8 cellular contexts compared by ENCODE assay signal in the genomic region with DNA sequence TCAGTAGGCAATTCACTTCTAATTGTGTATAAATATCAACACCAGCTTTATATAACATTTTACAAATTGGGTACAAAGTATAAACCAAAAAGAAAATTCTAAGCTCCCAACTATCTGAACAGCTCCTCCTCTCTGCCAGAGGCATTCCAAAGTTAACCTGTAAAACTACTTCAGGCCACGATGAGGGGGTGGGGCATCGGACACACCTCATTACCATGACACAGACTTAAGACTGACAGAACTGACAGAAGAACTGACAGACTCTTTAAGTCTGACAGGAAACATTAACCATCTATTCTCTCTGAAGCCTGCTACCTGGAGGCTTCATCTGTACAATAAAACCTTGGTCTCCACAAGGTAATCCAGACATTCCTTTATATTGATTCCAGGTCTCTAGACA. TPM values are rescaled to one million over a fixed set of nuclear protein-coding genes. Genes with fewer than 3 reads are reported as not detected.
DNase-seq lines count a peak whose midpoint lies in the region; ATAC-seq and TF ChIP-seq lines count a peak whose summit lies in the region.

No MANE protein-coding gene starts in this region.

- TF ChIP-seq CTCF in adrenal gland (IDR thresholded peaks at IDR 0.05) (no peak), lung (IDR thresholded peaks at IDR 0.05; ENCODE audit: control extremely low read depth, extremely low read depth) (no peak), type B pancreatic cell (conservative IDR thresholded peaks at IDR 0.05) (no peak)

- H3K36me3 Mint-ChIP-seq in activated naive CD4-positive, alpha-beta T cell treated with anti-CD3 and anti-CD28 coated beads, Interleukin-2, amount 50 U/mL, for 24 hours = peaks cover 6% of the 10 kb centered on the region
- H3K36me3 Mint-ChIP-seq in type B pancreatic cell = peaks cover 3% of the 10 kb centered on the region

- H3K4me3 ChIP-seq in adrenal gland (no peak overlapping the region), lung (no peak overlapping the region)

- no peak for DNase-seq in activated naive CD4-positive, alpha-beta T cell treated with anti-CD3 and anti-CD28 coated beads, Interleukin-2, amount 50 U/mL, for 16 hours
- DNase-seq in adrenal gland (no peak), lung (ENCODE audit: low spot score) (peak; percentile 67), type B pancreatic cell (ENCODE audit: extremely low spot score, unreplicated experiment) (no peak), NCI-H1105 treated with DMSO at 0.1 percent for 48 hours (lab: John Stamatoyannopoulos, UW) (no peak), cortex of kidney (lab: John Stamatoyannopoulos, UW) (no peak)

- H3K9me3 ChIP-seq in adrenal gland (replicated peaks in 1 of 3) = no peaks in the 10 kb centered on the region
- no peaks in the 10 kb centered on the region for H3K9me3 ChIP-seq in lung (ENCODE audit: control insufficient read depth in 2 of 2, insufficient read depth in 1 of 2, low read length in 1 of 2)

- H3K36me3 ChIP-seq in adrenal gland (replicated peaks in 1 of 2) (no peaks in the 10 kb centered on the region), lung (ENCODE audit: control insufficient read depth in 2 of 2, insufficient read depth in 2 of 2, low read length in 2 of 2) (no peaks in the 10 kb centered on the region)

- no peak for TF ChIP-seq POLR2A in adrenal gland (IDR thresholded peaks at IDR 0.05)

- no peak for ATAC-seq in lung (ENCODE audit: insufficient read depth, low FRiP score)
- ATAC-seq in HG03095 (IDR thresholded peaks at IDR 0.05; ENCODE audit: unreplicated experiment) = no peak

- H3K27me3 Mint-ChIP-seq in activated naive CD4-positive, alpha-beta T cell treated with anti-CD3 and anti-CD28 coated beads, Interleukin-2, amount 50 U/mL, for 24 hours = no peaks in the 10 kb centered on the region
- H3K27me3 Mint-ChIP-seq in type B pancreatic cell = no peaks in the 10 kb centered on the region

- H3K27me3 ChIP-seq in adrenal gland (no peaks in the 10 kb centered on the region), lung (ENCODE audit: control insufficient read depth, insufficient read depth) (no peaks in the 10 kb centered on the region)

- H3K27ac ChIP-seq in adrenal gland (peak overlapping the region in 4 of 5 donors; percentile 89 to 98 (median 97)), lung (ENCODE audit: low read depth in 1 of 2, low read length in 1 of 2) (peak overlapping the region; percentile 75 to 86)

- H3K9me3 Mint-ChIP-seq in activated naive CD4-positive, alpha-beta T cell treated with anti-CD3 and anti-CD28 coated beads, Interleukin-2, amount 50 U/mL, for 24 hours = peaks cover 4% of the 10 kb centered on the region
- H3K9me3 Mint-ChIP-seq in type B pancreatic cell = no peaks in the 10 kb centered on the region

- intact Hi-C loops in adrenal gland (cut with DNase I) = no loop called here

- H3K4me1 ChIP-seq in adrenal gland (replicated peaks in 1 of 2) = peaks cover 44 to 68% of the 10 kb centered on the region in 2 donors
- H3K4me1 ChIP-seq in lung (ENCODE audit: control insufficient read depth in 2 of 2, insufficient read depth in 2 of 2, low read length in 2 of 2) = peaks cover 23 to 50% of the 10 kb centered on the region in 2 donors

- H3K27ac Mint-ChIP-seq in activated naive CD4-positive, alpha-beta T cell treated with anti-CD3 and anti-CD28 coated beads, Interleukin-2, amount 50 U/mL, for 24 hours = peak overlapping the region; percentile 92
- H3K27ac Mint-ChIP-seq in type B pancreatic cell = peak overlapping the region; percentile 95

- 62 to 79% (median 70%) methylated on average over 2 of the region's 2 CpGs for WGBS in adrenal gland, 4 donors
- 57 to 66% methylated on average over 2 of the region's 2 CpGs for WGBS in lung, 2 donors

- peak overlapping the region; percentile 89 for H3K4me3 Mint-ChIP-seq in activated naive CD4-positive, alpha-beta T cell treated with anti-CD3 and anti-CD28 coated beads, Interleukin-2, amount 50 U/mL, for 24 hours
- peak overlapping the region; percentile 71 for H3K4me3 Mint-ChIP-seq in type B pancreatic cell

- H3K4me1 Mint-ChIP-seq in activated naive CD4-positive, alpha-beta T cell treated with anti-CD3 and anti-CD28 coated beads, Interleukin-2, amount 50 U/mL, for 24 hours = peaks cover 100% of the 10 kb centered on the region
- peaks cover 52% of the 10 kb centered on the region for H3K4me1 Mint-ChIP-seq in type B pancreatic cell (ENCODE audit: unreplicated experiment)

RNA-seq across cellular contexts. Expression of gene ESYT2, which starts 12.3 kb away (rescaled TPM):
- total RNA-seq in adrenal gland (100 to 1,000 TPM in 2 of 8 donors, 10 to 100 TPM in 6; 56.2 to 102 (median 87.6) TPM), lung (10 to 100 TPM; 79.7 to 83.0 TPM), type B pancreatic cell (ENCODE audit: low replicate concordance) (42.1 and 89.4 TPM in 2 replicates)
- polyA plus RNA-seq in adrenal gland (10 to 100 TPM; 16.8 to 57.6 (median 24.5) TPM), lung (10 to 100 TPM; 16.4 to 36.2 TPM)

RNA-seq across cellular contexts. Expression of gene DYNC2I1, which starts 39.4 kb away (rescaled TPM):
- total RNA-seq in adrenal gland = 10 to 100 TPM in 6 of 8 donors, 1 to 10 TPM in 2; 6.9 to 19.4 (median 15.2) TPM
- polyA plus RNA-seq in adrenal gland = 10 to 100 TPM; 18.7 to 37.7 (median 20.9) TPM
- total RNA-seq in lung = 10 to 100 TPM; 25.6 to 26.2 TPM
- polyA plus RNA-seq in lung = 10 to 100 TPM; 10.3 to 14.0 TPM
- 26.7 and 33.6 TPM in 2 replicates for total RNA-seq in type B pancreatic cell (ENCODE audit: low replicate concordance)
